ENCODE assay signal across 36 cellular contexts in the genomic region with DNA sequence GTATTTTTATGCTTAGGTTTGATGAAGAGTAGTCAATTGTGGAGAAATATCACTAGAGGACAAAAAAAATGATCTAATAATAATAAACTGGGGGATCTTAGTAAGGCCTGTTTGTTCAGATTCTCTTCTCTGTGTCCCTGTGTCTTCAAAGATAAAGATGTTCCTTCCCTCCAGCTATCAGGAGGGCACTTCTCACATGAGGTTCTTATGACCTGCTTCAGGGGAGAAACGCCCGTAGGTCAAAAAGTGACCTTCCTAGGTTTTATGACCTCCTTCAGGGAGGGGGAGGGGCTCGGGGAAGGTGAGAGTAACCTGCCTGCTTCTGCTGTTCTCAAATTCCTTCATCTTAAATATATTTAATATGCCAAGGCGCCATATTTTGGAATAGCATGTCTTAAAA.
"Had no signal": no experiment of that assay in that cellular context is flagged by ENCODE, and none has a peak within 500 bp of the region (broad histone marks: within the 10 kb centered on the region; RNA-seq: fewer than 3 reads in every experiment).

No MANE protein-coding gene starts in this region.

- H3K4me3 Mint-ChIP-seq: activated CD4-positive, alpha-beta memory T cell treated with anti-CD3 and anti-CD28 coated beads, Interleukin-2, amount 10 ng/mL, durations not matched to agents 7 days and 5 days; activated CD4-positive, alpha-beta T cell treated with anti-CD3 and anti-CD28 coated beads for 36 hours; activated CD4-positive, alpha-beta T cell treated with anti-CD3 and anti-CD28 coated beads, Interleukin-2, amount 10 ng/mL, durations not matched to agents 7 days and 5 days; activated CD8-positive, alpha-beta memory T cell treated with anti-CD3 and anti-CD28 coated beads, Interleukin-2, amount 10 ng/mL, durations not matched to agents 7 days and 5 days; activated CD8-positive, alpha-beta T cell treated with anti-CD3 and anti-CD28 coated beads, Interleukin-2, amount 10 ng/mL, durations not matched to agents 7 days and 5 days; activated naive CD4-positive, alpha-beta T cell treated with anti-CD3 and anti-CD28 coated beads, Interleukin-2, amount 10 ng/mL, durations not matched to agents 7 days and 5 days; activated naive CD4-positive, alpha-beta T cell treated with anti-CD3 and anti-CD28 coated beads, Interleukin-2, amount 50 U/mL, for 24 hours; activated naive CD8-positive, alpha-beta T cell; activated naive CD8-positive, alpha-beta T cell treated with anti-CD3 and anti-CD28 coated beads, Interleukin-2, amount 10 ng/mL, durations not matched to agents 7 days and 5 days; activated naive CD8-positive, alpha-beta T cell treated with anti-CD3 and anti-CD28 coated beads, Interleukin-2, amount 50 U/mL, for 24 hours; activated T-cell treated with anti-CD3 and anti-CD28 coated beads, Interleukin-2, amount 50 U/mL, for 24 hours; T-helper 1 cell treated with Interleukin-12 subunit alpha and Interleukin-12 subunit beta and Interleukin-4 antibody, amounts not matched to agents 30 μg/mL and 1 μg/mL, for 36 hours; T-helper 2 cell treated with Interferon-gamma antibody and Interleukin-4, amounts not matched to agents 5 μg/mL and 100 μg/mL, for 36 hours; WTC11 had no signal

- DNase-seq: activated CD4-positive, alpha-beta memory T cell treated with anti-CD3 and anti-CD28 coated beads, Interleukin-2, amount 10 ng/mL, durations not matched to agents 7 days and 5 days; activated CD4-positive, alpha-beta T cell treated with anti-CD3 and anti-CD28 coated beads for 1 hour; activated CD4-positive, alpha-beta T cell treated with anti-CD3 and anti-CD28 coated beads for 36 hours; activated CD4-positive, alpha-beta T cell treated with anti-CD3 and anti-CD28 coated beads for 48 hours; activated CD4-positive, alpha-beta T cell treated with anti-CD3 and anti-CD28 coated beads, Interleukin-2, amount 10 ng/mL, durations not matched to agents 7 days and 5 days; activated CD4-positive, alpha-beta T cell treated with anti-CD3 and anti-CD28 coated beads, Interleukin-2, amount 50 U/mL, for 48 hours; activated CD4-positive, CD25-positive, alpha-beta regulatory T cell; activated CD8-positive, alpha-beta memory T cell treated with anti-CD3 and anti-CD28 coated beads for 24 hours; activated CD8-positive, alpha-beta memory T cell treated with anti-CD3 and anti-CD28 coated beads, Interleukin-2, amount 10 ng/mL, durations not matched to agents 7 days and 5 days; activated CD8-positive, alpha-beta memory T cell treated with anti-CD3 and anti-CD28 coated beads, Interleukin-2, amount 50 U/mL, for 48 hours; activated CD8-positive, alpha-beta T cell treated with anti-CD3 and anti-CD28 coated beads, Interleukin-2, amount 10 ng/mL, durations not matched to agents 7 days and 5 days; activated effector memory CD4-positive, alpha-beta T cell treated with Interleukin-2 at 50 U/mL for 16 hours; activated gamma-delta T cell; activated naive CD4-positive, alpha-beta T cell treated with anti-CD3 and anti-CD28 coated beads, Interleukin-2, amount 10 ng/mL, durations not matched to agents 7 days and 5 days; activated naive CD4-positive, alpha-beta T cell treated with Interleukin-2 at 50 U/mL for 16 hours; activated naive CD8-positive, alpha-beta T cell treated with anti-CD3 and anti-CD28 coated beads, Interleukin-2, amount 10 ng/mL, durations not matched to agents 7 days and 5 days; activated naive CD8-positive, alpha-beta T cell treated with anti-CD3 and anti-CD28 coated beads, Interleukin-2, amount 50 U/mL, for 24 hours; activated T-cell treated with anti-CD3 and anti-CD28 coated beads, Interleukin-2, amount 50 U/mL, for 24 hours; activated T-cell treated with anti-CD3 and anti-CD28 coated beads, Interleukin-2, amount 50 U/mL, for 48 hours; aorta; body of pancreas; brain microvascular endothelial cell; central memory CD4-positive, alpha-beta T cell; T-helper 1 cell; T-helper 2 cell; T-helper 9 cell; WERI-Rb-1 had no signal

- H3K4me1 ChIP-seq: breast epithelium had no signal

- H3K27me3 Mint-ChIP-seq: activated CD4-positive, alpha-beta T cell treated with anti-CD3 and anti-CD28 coated beads for 36 hours; activated T-cell treated with anti-CD3 and anti-CD28 coated beads, Interleukin-2, amount 50 U/mL, for 24 hours had no signal

- H3K9me3 ChIP-seq: body of pancreas, breast epithelium had no signal

- H3K27ac Mint-ChIP-seq: activated CD4-positive, alpha-beta memory T cell treated with anti-CD3 and anti-CD28 coated beads, Interleukin-2, amount 10 ng/mL, durations not matched to agents 7 days and 5 days; activated CD4-positive, alpha-beta T cell treated with anti-CD3 and anti-CD28 coated beads for 36 hours; activated CD4-positive, alpha-beta T cell treated with anti-CD3 and anti-CD28 coated beads, Interleukin-2, amount 10 ng/mL, durations not matched to agents 7 days and 5 days; activated CD8-positive, alpha-beta memory T cell treated with anti-CD3 and anti-CD28 coated beads, Interleukin-2, amount 10 ng/mL, durations not matched to agents 7 days and 5 days; activated CD8-positive, alpha-beta T cell treated with anti-CD3 and anti-CD28 coated beads, Interleukin-2, amount 10 ng/mL, durations not matched to agents 7 days and 5 days; activated naive CD4-positive, alpha-beta T cell treated with anti-CD3 and anti-CD28 coated beads, Interleukin-2, amount 10 ng/mL, durations not matched to agents 7 days and 5 days; activated naive CD4-positive, alpha-beta T cell treated with anti-CD3 and anti-CD28 coated beads, Interleukin-2, amount 50 U/mL, for 24 hours; activated naive CD8-positive, alpha-beta T cell; activated naive CD8-positive, alpha-beta T cell treated with anti-CD3 and anti-CD28 coated beads, Interleukin-2, amount 10 ng/mL, durations not matched to agents 7 days and 5 days; activated naive CD8-positive, alpha-beta T cell treated with anti-CD3 and anti-CD28 coated beads, Interleukin-2, amount 50 U/mL, for 24 hours; activated T-cell treated with anti-CD3 and anti-CD28 coated beads, Interleukin-2, amount 50 U/mL, for 24 hours; activated T-helper 2 cell treated with anti-CD3 and anti-CD28 coated beads, Interferon-gamma antibody, Interleukin-2, Interleukin-4, amounts not matched to agents 10 μg/mL and 5 μg/mL and 100 μg/mL, durations not matched to agents 14 hours and 24 hours and 36 hours; T-helper 1 cell treated with Interleukin-12 subunit alpha and Interleukin-12 subunit beta and Interleukin-4 antibody, amounts not matched to agents 30 μg/mL and 1 μg/mL, for 36 hours; T-helper 2 cell treated with Interferon-gamma antibody and Interleukin-4, amounts not matched to agents 5 μg/mL and 100 μg/mL, for 36 hours; WTC11 had no signal

- H3K27ac ChIP-seq: body of pancreas, brain microvascular endothelial cell, breast epithelium, WERI-Rb-1 had no signal

- H3K36me3 Mint-ChIP-seq: activated CD8-positive, alpha-beta memory T cell treated with anti-CD3 and anti-CD28 coated beads, Interleukin-2, amount 10 ng/mL, durations not matched to agents 7 days and 5 days; activated naive CD4-positive, alpha-beta T cell treated with anti-CD3 and anti-CD28 coated beads, Interleukin-2, amount 10 ng/mL, durations not matched to agents 7 days and 5 days; activated naive CD4-positive, alpha-beta T cell treated with anti-CD3 and anti-CD28 coated beads, Interleukin-2, amount 50 U/mL, for 24 hours; activated naive CD8-positive, alpha-beta T cell; activated naive CD8-positive, alpha-beta T cell treated with anti-CD3 and anti-CD28 coated beads, Interleukin-2, amount 10 ng/mL, durations not matched to agents 7 days and 5 days; WTC11 had no signal

- H3K4me3 ChIP-seq: body of pancreas, breast epithelium had no signal

- H3K27me3 ChIP-seq: body of pancreas, brain microvascular endothelial cell, breast epithelium had no signal

- H3K9me3 Mint-ChIP-seq: activated CD4-positive, alpha-beta memory T cell treated with anti-CD3 and anti-CD28 coated beads, Interleukin-2, amount 10 ng/mL, durations not matched to agents 7 days and 5 days; activated CD4-positive, alpha-beta T cell treated with anti-CD3 and anti-CD28 coated beads, Interleukin-2, amount 10 ng/mL, durations not matched to agents 7 days and 5 days; activated naive CD4-positive, alpha-beta T cell treated with anti-CD3 and anti-CD28 coated beads, Interleukin-2, amount 10 ng/mL, durations not matched to agents 7 days and 5 days; activated naive CD4-positive, alpha-beta T cell treated with anti-CD3 and anti-CD28 coated beads, Interleukin-2, amount 50 U/mL, for 24 hours; activated naive CD8-positive, alpha-beta T cell treated with anti-CD3 and anti-CD28 coated beads, Interleukin-2, amount 10 ng/mL, durations not matched to agents 7 days and 5 days; activated naive CD8-positive, alpha-beta T cell treated with anti-CD3 and anti-CD28 coated beads, Interleukin-2, amount 50 U/mL, for 24 hours; activated T-cell treated with anti-CD3 and anti-CD28 coated beads, Interleukin-2, amount 50 U/mL, for 24 hours; activated T-helper 2 cell treated with anti-CD3 and anti-CD28 coated beads, Interferon-gamma antibody, Interleukin-2, Interleukin-4, amounts not matched to agents 10 μg/mL and 5 μg/mL and 100 μg/mL, durations not matched to agents 14 hours and 24 hours and 36 hours; T-helper 1 cell treated with Interleukin-12 subunit alpha and Interleukin-12 subunit beta and Interleukin-4 antibody, amounts not matched to agents 30 μg/mL and 1 μg/mL, for 36 hours; T-helper 2 cell treated with Interferon-gamma antibody and Interleukin-4, amounts not matched to agents 5 μg/mL and 100 μg/mL, for 36 hours; WTC11 had no signal

- FAIRE-seq: astrocyte had no signal

- ATAC-seq: activated CD4-positive, alpha-beta T cell treated with anti-CD3 and anti-CD28 coated beads for 36 hours; activated CD4-positive, CD25-positive, alpha-beta regulatory T cell treated with anti-CD3 and anti-CD28 coated beads, Interleukin-2, amount 50 U/mL, for 24 hours; activated CD8-positive, alpha-beta memory T cell treated with anti-CD3 and anti-CD28 coated beads, Interleukin-2, amount 10 ng/mL, durations not matched to agents 7 days and 5 days; activated CD8-positive, alpha-beta T cell treated with anti-CD3 and anti-CD28 coated beads, Interleukin-2, amount 10 ng/mL, durations not matched to agents 7 days and 5 days; activated naive CD8-positive, alpha-beta T cell treated with anti-CD3 and anti-CD28 coated beads, Interleukin-2, amount 50 U/mL, for 24 hours; body of pancreas; WTC11 had no signal

- H3K4me1 Mint-ChIP-seq: activated CD4-positive, alpha-beta memory T cell treated with anti-CD3 and anti-CD28 coated beads, Interleukin-2, amount 10 ng/mL, durations not matched to agents 7 days and 5 days; activated CD4-positive, alpha-beta T cell treated with anti-CD3 and anti-CD28 coated beads for 36 hours; activated CD4-positive, alpha-beta T cell treated with anti-CD3 and anti-CD28 coated beads, Interleukin-2, amount 10 ng/mL, durations not matched to agents 7 days and 5 days; activated CD8-positive, alpha-beta memory T cell treated with anti-CD3 and anti-CD28 coated beads, Interleukin-2, amount 10 ng/mL, durations not matched to agents 7 days and 5 days; activated naive CD4-positive, alpha-beta T cell treated with anti-CD3 and anti-CD28 coated beads, Interleukin-2, amount 10 ng/mL, durations not matched to agents 7 days and 5 days; activated naive CD4-positive, alpha-beta T cell treated with anti-CD3 and anti-CD28 coated beads, Interleukin-2, amount 50 U/mL, for 24 hours; activated naive CD8-positive, alpha-beta T cell treated with anti-CD3 and anti-CD28 coated beads, Interleukin-2, amount 10 ng/mL, durations not matched to agents 7 days and 5 days; activated naive CD8-positive, alpha-beta T cell treated with anti-CD3 and anti-CD28 coated beads, Interleukin-2, amount 50 U/mL, for 24 hours had no signal

- H3K36me3 ChIP-seq: brain microvascular endothelial cell, breast epithelium, WERI-Rb-1 had no signal
